In genomic region chr5:81212211-81212687, GRCh38 we compare ENCODE assay signal across 12 cellular contexts. TPM values are rescaled to one million over a fixed set of nuclear protein-coding genes. Genes with fewer than 3 reads are reported as not detected.
DNase-seq lines count a peak whose midpoint lies in the region; ATAC-seq and TF ChIP-seq lines count a peak whose summit lies in the region.
"Had no signal": no experiment of that assay in that cellular context is flagged by ENCODE, and none has a peak within 500 bp of the region (broad histone marks: within the 10 kb centered on the region; RNA-seq: fewer than 3 reads in every experiment).

No MANE protein-coding gene starts in this region.

- peaks cover 0 to 3% (median 0%) of the 10 kb centered on the region in 7 donors for H3K4me1 Mint-ChIP-seq in naive thymus-derived CD4-positive, alpha-beta T cell

- no peak for TF ChIP-seq POLR2A in Peyer's patch (IDR thresholded peaks at IDR 0.05)

- H3K79me2 ChIP-seq in PC-9 (ENCODE audit: low read depth): no peaks in the 10 kb centered on the region

- TF ChIP-seq CTCF in 22Rv1 (IDR thresholded peaks at IDR 0.05): peak; percentile 60
- TF ChIP-seq CTCF in Peyer's patch (IDR thresholded peaks at IDR 0.05): peak in 3 of 6 experiments; percentile 27 to 45 (median 28)
- no peak for TF ChIP-seq CTCF in PC-9 (conservative IDR thresholded peaks at IDR 0.05)

- H2AFZ ChIP-seq in PC-9: no peak overlapping the region

- ATAC-seq in GM18867 (IDR thresholded peaks at IDR 0.05; ENCODE audit: unreplicated experiment) (peak; percentile 62), HG02885 (IDR thresholded peaks at IDR 0.05; ENCODE audit: poor library complexity, unreplicated experiment) (peak; percentile 71)
- ATAC-seq in naive thymus-derived CD4-positive, alpha-beta T cell: no peak
- ATAC-seq: activated CD8-positive, alpha-beta memory T cell treated with anti-CD3 and anti-CD28 coated beads, Interleukin-2, amount 10 ng/mL, durations not matched to agents 7 days and 5 days had no signal

- H3K4me3 ChIP-seq in Peyer's patch (no peak overlapping the region), PC-9 (no peak overlapping the region)
- H3K4me3 ChIP-seq in naive thymus-derived CD4-positive, alpha-beta T cell (ENCODE audit: low read length): no peak overlapping the region

- BruUV-seq in PC-9 (replicated peaks; lab: Mats Ljungman, UMichigan): no TSS peak

- no peak overlapping the region for H3K4me2 ChIP-seq in PC-9

- no peak overlapping the region for H3K4me3 Mint-ChIP-seq in naive thymus-derived CD4-positive, alpha-beta T cell
- H3K4me3 Mint-ChIP-seq: activated CD8-positive, alpha-beta memory T cell treated with anti-CD3 and anti-CD28 coated beads, Interleukin-2, amount 10 ng/mL, durations not matched to agents 7 days and 5 days; HFFc6 had no signal

- H3K9me2 ChIP-seq in PC-9 (ENCODE audit: insufficient read depth): no peaks in the 10 kb centered on the region

- H3F3A ChIP-seq in PC-9 (ENCODE audit: insufficient read depth, low read depth): no peaks in the 10 kb centered on the region

- peak in 2 of 3 donors; percentile 62 to 72 for DNase-seq in Peyer's patch
- no peak for DNase-seq in CD1c-positive myeloid dendritic cell (ENCODE audit: extremely low spot score)
- DNase-seq in PC-9: no peak
- DNase-seq in NCI-H187 (lab: John Stamatoyannopoulos, UW): no peak
- no peak for DNase-seq in naive thymus-derived CD4-positive, alpha-beta T cell
- DNase-seq: activated CD8-positive, alpha-beta memory T cell treated with anti-CD3 and anti-CD28 coated beads, Interleukin-2, amount 10 ng/mL, durations not matched to agents 7 days and 5 days; C1 segment of cervical spinal cord; HFFc6 had no signal

- peaks cover 0 to 88% (median 39%) of the 10 kb centered on the region in 5 donors for H3K36me3 Mint-ChIP-seq in naive thymus-derived CD4-positive, alpha-beta T cell

- POLR2A ChIA-PET in PC-9 (lab: Charles Lee; ENCODE audit: unreplicated experiment): no interaction called here
- POLR2A ChIA-PET in naive thymus-derived CD4-positive, alpha-beta T cell (lab: Charles Lee): no interaction called here

- H3K9me3 ChIP-seq in Peyer's patch: no peaks in the 10 kb centered on the region
- H3K9me3 ChIP-seq in PC-9 (ENCODE audit: insufficient read depth, low read depth): no peaks in the 10 kb centered on the region
- no peaks in the 10 kb centered on the region for H3K9me3 ChIP-seq in naive thymus-derived CD4-positive, alpha-beta T cell (ENCODE audit: control insufficient read depth in 2 of 3, low read length in 3 of 3)

- H4K20me1 ChIP-seq in PC-9 (ENCODE audit: insufficient read depth): no peaks in the 10 kb centered on the region

- no peaks in the 10 kb centered on the region for H3K27me3 Mint-ChIP-seq in naive thymus-derived CD4-positive, alpha-beta T cell
- H3K27me3 Mint-ChIP-seq: activated CD8-positive, alpha-beta memory T cell treated with anti-CD3 and anti-CD28 coated beads, Interleukin-2, amount 10 ng/mL, durations not matched to agents 7 days and 5 days had no signal

- CTCF ChIA-PET in PC-9 (lab: Charles Lee): no interaction called here
- CTCF ChIA-PET in naive thymus-derived CD4-positive, alpha-beta T cell (lab: Charles Lee): no interaction called here

- H3K9me3 Mint-ChIP-seq in naive thymus-derived CD4-positive, alpha-beta T cell: no peaks in the 10 kb centered on the region
- H3K9me3 Mint-ChIP-seq: HFFc6 had no signal

- H3K27me3 ChIP-seq in Peyer's patch (no peaks in the 10 kb centered on the region), PC-9 (ENCODE audit: insufficient read depth, low read depth) (no peaks in the 10 kb centered on the region)
- no peaks in the 10 kb centered on the region for H3K27me3 ChIP-seq in naive thymus-derived CD4-positive, alpha-beta T cell (ENCODE audit: control insufficient read depth in 2 of 2, insufficient read depth in 2 of 2, low read length in 2 of 2)

- H3K27ac ChIP-seq in 22Rv1 (no peak overlapping the region), Peyer's patch (no peak overlapping the region), PC-9 (no peak overlapping the region)
- H3K27ac ChIP-seq in naive thymus-derived CD4-positive, alpha-beta T cell (ENCODE audit: low read depth, low read length): no peak overlapping the region

- peaks cover 0 to 9% (median 0%) of the 10 kb centered on the region in 4 donors for H3K4me1 ChIP-seq in Peyer's patch
- H3K4me1 ChIP-seq in PC-9 (replicated peaks; ENCODE audit: insufficient read depth): peaks cover 24% of the 10 kb centered on the region
- no peaks in the 10 kb centered on the region for H3K4me1 ChIP-seq in naive thymus-derived CD4-positive, alpha-beta T cell (ENCODE audit: control insufficient read depth in 2 of 2, insufficient read depth in 2 of 2, low read length in 2 of 2)

- no peaks in the 10 kb centered on the region for H3K36me3 ChIP-seq in Peyer's patch
- no peaks in the 10 kb centered on the region for H3K36me3 ChIP-seq in PC-9 (ENCODE audit: low read depth)
- peaks cover 0 to 71% (median 0%) of the 10 kb centered on the region in 3 experiments for H3K36me3 ChIP-seq in naive thymus-derived CD4-positive, alpha-beta T cell (ENCODE audit: control insufficient read depth in 2 of 3, insufficient read depth in 3 of 3, low read length in 3 of 3)

- intact Hi-C loops in PC-9 (cut with micrococcal nuclease; ENCODE audit: unreplicated experiment): no loop called here
- intact Hi-C loops in naive thymus-derived CD4-positive, alpha-beta T cell (cut with micrococcal nuclease): no loop called here

- no peak overlapping the region for H3K27ac Mint-ChIP-seq in naive thymus-derived CD4-positive, alpha-beta T cell
- H3K27ac Mint-ChIP-seq: activated CD8-positive, alpha-beta memory T cell treated with anti-CD3 and anti-CD28 coated beads, Interleukin-2, amount 10 ng/mL, durations not matched to agents 7 days and 5 days; HFFc6 had no signal

RNA-seq across cellular contexts. Expression of gene CKMT2, which starts 20.9 kb away (rescaled TPM):
- total RNA-seq in Peyer's patch (10 to 100 TPM in 1 of 4 donors, 1 to 10 TPM in 3; 1.1 to 10.6 (median 3.8) TPM), PC-9 (2021) (not detected in 2 replicates)
- total RNA-seq in naive thymus-derived CD4-positive, alpha-beta T cell: not detected
- polyA plus RNA-seq in naive thymus-derived CD4-positive, alpha-beta T cell: not detected
- total RNA-seq: activated CD8-positive, alpha-beta memory T cell treated with anti-CD3 and anti-CD28 coated beads, Interleukin-2, amount 10 ng/mL, durations not matched to agents 7 days and 5 days; HFFc6; NCI-H460 had no signal

Comparison
In these comparisons a context has a peak if more than half of its experiments do, and no peak if none do; other contexts are left out.
1. DNase-seq: peak in Peyer's patch (2 of 3); none in CD1c-positive myeloid dendritic cell (single experiment), PC-9 (0 of 2), NCI-H187 (0 of 2) and naive thymus-derived CD4-positive, alpha-beta T cell (0 of 9).